8 cellular contexts compared by ENCODE assay signal in genomic region chr16:66695935-66696668, GRCh38. TPM values are rescaled to one million over a fixed set of nuclear protein-coding genes. Genes with fewer than 3 reads are reported as not detected.
A peak's percentile ranks its signal among the peaks of the same experiment; 100 is the strongest.
DNase-seq lines count a peak whose midpoint lies in the region; ATAC-seq and TF ChIP-seq lines count a peak whose summit lies in the region.

No MANE protein-coding gene starts in this region.

- intact Hi-C loops in Right ventricle myocardium superior (cut with DNase I) = no loop called here

- peaks cover 3% of the 10 kb centered on the region; the same call in 1 of the 2 replicates for H3K79me2 ChIP-seq in KMS-11 (ENCODE audit: insufficient read depth, low read depth)

- H3K36me3 ChIP-seq in GM06990 (ENCODE audit: control insufficient read depth, insufficient read depth, low read length) (no peaks in the 10 kb centered on the region), KMS-11 (ENCODE audit: insufficient read depth) (no peaks in the 10 kb centered on the region)

- peak overlapping the region; percentile 55 for H3K9ac ChIP-seq in KMS-11

- TF ChIP-seq CTCF in GM06990 (IDR thresholded peaks at IDR 0.05; ENCODE audit: insufficient read depth, low read length, poor library complexity, severe bottlenecking) = no peak
- no peak for TF ChIP-seq CTCF in KMS-11 (conservative IDR thresholded peaks at IDR 0.05; ENCODE audit: low read depth, low read length)
- TF ChIP-seq CTCF in progenitor cell of endocrine pancreas (IDR thresholded peaks at IDR 0.05; ENCODE audit: unreplicated experiment) = no peak

- H4K20me1 ChIP-seq in KMS-11 (ENCODE audit: insufficient read depth) = no peaks in the 10 kb centered on the region

- ATAC-seq in GM21619 (IDR thresholded peaks at IDR 0.05; ENCODE audit: unreplicated experiment) = peak; percentile 54
- ATAC-seq in activated T-cell treated with anti-CD3 and anti-CD28 coated beads, Interleukin-2, amount 50 U/mL, for 72 hours (replicated peaks in 1 of 2) = peak; percentile 48 to 53
- peak; percentile 14 for ATAC-seq in Right ventricle myocardium superior (ENCODE audit: poor library complexity)

- H3K4me3 Mint-ChIP-seq in activated T-cell treated with anti-CD3 and anti-CD28 coated beads, Interleukin-2, amount 50 U/mL, for 72 hours = peak overlapping the region; percentile 75 to 80
- peak overlapping the region; percentile 82 for H3K4me3 Mint-ChIP-seq in progenitor cell of endocrine pancreas (ENCODE audit: low read depth)

- H3K4me1 ChIP-seq in KMS-11 (ENCODE audit: low read depth, poor library complexity, severe bottlenecking) = peaks cover 13% of the 10 kb centered on the region

- DNase-seq in GM06990 (ENCODE audit: extremely low read depth, insufficient read length) (no peak), Right ventricle myocardium superior (peak; percentile 50), progenitor cell of endocrine pancreas (ENCODE audit: low spot score, unreplicated experiment) (peak; percentile 46), SK-N-DZ (ENCODE audit: low spot score) (no peak), NCI-H128 (lab: John Stamatoyannopoulos, UW; ENCODE audit: unreplicated experiment) (no peak)
- peak in 1 of 2 donors; percentile 38 for DNase-seq in activated T-cell treated with anti-CD3 and anti-CD28 coated beads, Interleukin-2, amount 50 U/mL, for 72 hours

- peaks cover 19% of the 10 kb centered on the region for H3K4me1 Mint-ChIP-seq in activated T-cell treated with anti-CD3 and anti-CD28 coated beads, Interleukin-2, amount 50 U/mL, for 72 hours (ENCODE audit: low read depth)
- H3K4me1 Mint-ChIP-seq in progenitor cell of endocrine pancreas (ENCODE audit: low read depth) = peaks cover 18% of the 10 kb centered on the region

- H3K9me3 Mint-ChIP-seq in activated T-cell treated with anti-CD3 and anti-CD28 coated beads, Interleukin-2, amount 50 U/mL, for 72 hours = no peaks in the 10 kb centered on the region
- no peaks in the 10 kb centered on the region for H3K9me3 Mint-ChIP-seq in progenitor cell of endocrine pancreas (ENCODE audit: low read depth)

- H3K27me3 ChIP-seq in GM06990 (replicated peaks; ENCODE audit: control insufficient read depth, insufficient read depth, low read length) = no peaks in the 10 kb centered on the region; the same call in 1 of the 2 replicates
- H3K27me3 ChIP-seq in KMS-11 (ENCODE audit: insufficient read depth, low read depth) = no peaks in the 10 kb centered on the region; the same call in 1 of the 2 replicates

- H3K4me2 ChIP-seq in KMS-11 = peak overlapping the region; percentile 100

- H3K36me3 Mint-ChIP-seq in activated T-cell treated with anti-CD3 and anti-CD28 coated beads, Interleukin-2, amount 50 U/mL, for 72 hours (ENCODE audit: insufficient read depth in 2 of 2) = no peaks in the 10 kb centered on the region
- H3K36me3 Mint-ChIP-seq in progenitor cell of endocrine pancreas (ENCODE audit: insufficient read depth) = peaks cover 2% of the 10 kb centered on the region

- H3K27ac ChIP-seq in KMS-11 = no peak overlapping the region

- no peak overlapping the region for H3K27ac Mint-ChIP-seq in activated T-cell treated with anti-CD3 and anti-CD28 coated beads, Interleukin-2, amount 50 U/mL, for 72 hours
- peak overlapping the region; percentile 81 for H3K27ac Mint-ChIP-seq in progenitor cell of endocrine pancreas

- H3K27me3 Mint-ChIP-seq in activated T-cell treated with anti-CD3 and anti-CD28 coated beads, Interleukin-2, amount 50 U/mL, for 72 hours (ENCODE audit: low read depth) = peaks cover 15% of the 10 kb centered on the region
- H3K27me3 Mint-ChIP-seq in progenitor cell of endocrine pancreas = peaks cover 9% of the 10 kb centered on the region

- H3K4me3 ChIP-seq in GM06990 (replicated peaks; ENCODE audit: low read depth, low read length) (peak overlapping the region; percentile 50), KMS-11 (IDR thresholded peaks at IDR 0.05; ENCODE audit: insufficient read depth, low read depth, low read length) (no peak overlapping the region)

- peak overlapping the region; percentile 52 for H2AFZ ChIP-seq in KMS-11 (ENCODE audit: low read depth)

RNA-seq across cellular contexts. Expression of gene CMTM4, which starts 0.4 kb away (rescaled TPM):
- 1 to 10 TPM; 3.7 to 3.9 TPM for total RNA-seq in activated T-cell treated with anti-CD3 and anti-CD28 coated beads, Interleukin-2, amount 50 U/mL, for 72 hours
- total RNA-seq in Right ventricle myocardium superior = 10.1 TPM
- total RNA-seq in progenitor cell of endocrine pancreas = 80.9 and 82.3 TPM in 2 replicates
- polyA plus RNA-seq in SK-N-DZ (2014; cell fraction: cytosol; rRNA removed) = 14.8 and 16.7 TPM in 2 replicates
- 14.9 and 19.3 TPM in 2 replicates for polyA plus RNA-seq in SK-N-DZ (2014; cell fraction: nucleus; rRNA removed)

RNA-seq across cellular contexts. Expression of gene DYNC1LI2, which starts 55.3 kb away (rescaled TPM):
- total RNA-seq in activated T-cell treated with anti-CD3 and anti-CD28 coated beads, Interleukin-2, amount 50 U/mL, for 72 hours = 10 to 100 TPM; 60.0 to 67.6 TPM
- total RNA-seq in Right ventricle myocardium superior = 66.9 TPM
- 179 and 181 TPM in 2 replicates for total RNA-seq in progenitor cell of endocrine pancreas
- 80.2 and 95.2 TPM in 2 replicates for polyA plus RNA-seq in SK-N-DZ (2014; cell fraction: cytosol; rRNA removed)
- polyA plus RNA-seq in SK-N-DZ (2014; cell fraction: nucleus; rRNA removed) = 156 and 318 TPM in 2 replicates

Comparison
In these comparisons a context has a peak if more than half of its experiments do, and no peak if none do; other contexts are left out.
1. DNase-seq: peak in Right ventricle myocardium superior (single experiment) and progenitor cell of endocrine pancreas (single experiment); none in GM06990 (single experiment), SK-N-DZ (single experiment) and NCI-H128 (single experiment).
2. Peak in every context shown above with its lines, with median percentiles within 50 percentile points of each other: ATAC-seq.